In the genomic region with DNA sequence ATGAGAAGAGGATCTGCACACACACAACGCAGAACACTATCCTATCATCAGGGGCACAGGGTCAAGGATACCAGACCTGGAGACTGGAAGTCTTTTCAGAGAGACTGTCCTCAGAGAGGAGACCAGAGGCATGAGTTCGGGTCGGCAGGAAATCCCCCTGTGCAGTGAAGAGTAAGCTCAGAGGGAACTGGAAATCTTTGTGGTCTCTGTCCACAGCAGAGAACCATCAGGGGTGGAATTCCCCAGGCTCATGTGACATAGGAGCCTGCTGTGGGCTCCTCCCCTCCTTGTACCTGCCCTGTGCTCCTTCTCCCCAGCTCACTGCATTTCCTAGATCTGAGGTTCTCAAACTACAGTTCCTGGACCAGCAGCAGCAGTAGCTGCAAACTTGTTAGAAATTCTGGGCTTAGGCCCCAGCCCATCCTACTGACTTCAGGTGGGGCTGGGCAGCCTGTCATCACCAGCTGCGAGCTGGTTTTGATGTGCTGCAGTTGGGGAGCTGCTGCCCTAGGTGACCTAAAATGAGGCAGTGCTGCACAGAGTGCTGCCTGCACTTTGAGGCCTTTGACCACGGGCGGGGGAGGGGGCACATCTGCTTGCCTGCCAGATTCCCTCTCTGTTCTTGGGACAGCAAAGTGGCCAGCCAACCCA, we compare ENCODE assay signal across 8 cellular contexts.
A peak's percentile ranks its signal among the peaks of the same experiment; 100 is the strongest.
DNase-seq lines count a peak whose midpoint lies in the region; ATAC-seq and TF ChIP-seq lines count a peak whose summit lies in the region.

No MANE protein-coding gene starts in this region.

- no peak for TF ChIP-seq POLR2A in erythroblast (IDR thresholded peaks at IDR 0.05; ENCODE audit: low read length)

- no peaks in the 10 kb centered on the region for H3K9me3 Mint-ChIP-seq in central memory CD8-positive, alpha-beta T cell

- peaks cover 47% of the 10 kb centered on the region for H3K4me1 Mint-ChIP-seq in central memory CD8-positive, alpha-beta T cell

- peak; percentile 37 for ATAC-seq in HG02943 (IDR thresholded peaks at IDR 0.05; ENCODE audit: low read depth, unreplicated experiment)
- peak; percentile 38 for ATAC-seq in central memory CD8-positive, alpha-beta T cell (replicated peaks; ENCODE audit: extremely low read depth, poor library complexity, severe bottlenecking)

- peak overlapping the region; percentile 82 for H3K4me3 Mint-ChIP-seq in central memory CD8-positive, alpha-beta T cell

- peak; percentile 20 for DNase-seq in activated gamma-delta T cell treated with Interleukin-2 at 50 U/mL for 16 hours
- no peak for DNase-seq in activated gamma-delta T cell (lab: John Stamatoyannopoulos, UW)
- DNase-seq in RWPE1 (ENCODE audit: low spot score), result no peak
- peak in 1 of 2 donors; percentile 30 for DNase-seq in central memory CD8-positive, alpha-beta T cell (ENCODE audit: low spot score in 2 of 2)
- DNase-seq in stimulated activated CD4-positive, alpha-beta T cell treated with anti-CD3 and anti-CD28 coated beads, Interleukin-4, amount 100 ng/mL, for 1 hour, result peak; percentile 45
- DNase-seq in NOMO-1 (lab: John Stamatoyannopoulos, UW; ENCODE audit: unreplicated experiment in 2 of 2), result no peak
- DNase-seq in erythroblast (lab: John Stamatoyannopoulos, UW), result no peak

- H3K27ac Mint-ChIP-seq in central memory CD8-positive, alpha-beta T cell (ENCODE audit: low read depth), result peak overlapping the region; percentile 68

- H3K27me3 Mint-ChIP-seq in central memory CD8-positive, alpha-beta T cell, result no peaks in the 10 kb centered on the region

- peak overlapping the region; percentile 43 for H3K27ac ChIP-seq in RWPE1

- POLR2A ChIA-PET in RWPE1 (lab: Yijun Ruan, JAX; ENCODE audit: low non-redundant PET), result no interaction called here

- peaks cover 8% of the 10 kb centered on the region for H3K36me3 Mint-ChIP-seq in central memory CD8-positive, alpha-beta T cell (ENCODE audit: insufficient read depth)

- TF ChIP-seq CTCF in RWPE1 (conservative IDR thresholded peaks at IDR 0.05; ENCODE audit: low read depth), result no peak

- CTCF ChIA-PET in RWPE1 (lab: Yijun Ruan, JAX), result no interaction called here

Comparison
In these comparisons a context has a peak if more than half of its experiments do, and no peak if none do; other contexts are left out.
1. DNase-seq: peak in activated gamma-delta T cell treated with Interleukin-2 at 50 U/mL for 16 hours (single experiment) and stimulated activated CD4-positive, alpha-beta T cell treated with anti-CD3 and anti-CD28 coated beads, Interleukin-4, amount 100 ng/mL, for 1 hour (single experiment); none in activated gamma-delta T cell (single experiment), RWPE1 (single experiment), NOMO-1 (0 of 2) and erythroblast (0 of 2).